Comparison of ENCODE assay signal across 17 cellular contexts in the genomic region with DNA sequence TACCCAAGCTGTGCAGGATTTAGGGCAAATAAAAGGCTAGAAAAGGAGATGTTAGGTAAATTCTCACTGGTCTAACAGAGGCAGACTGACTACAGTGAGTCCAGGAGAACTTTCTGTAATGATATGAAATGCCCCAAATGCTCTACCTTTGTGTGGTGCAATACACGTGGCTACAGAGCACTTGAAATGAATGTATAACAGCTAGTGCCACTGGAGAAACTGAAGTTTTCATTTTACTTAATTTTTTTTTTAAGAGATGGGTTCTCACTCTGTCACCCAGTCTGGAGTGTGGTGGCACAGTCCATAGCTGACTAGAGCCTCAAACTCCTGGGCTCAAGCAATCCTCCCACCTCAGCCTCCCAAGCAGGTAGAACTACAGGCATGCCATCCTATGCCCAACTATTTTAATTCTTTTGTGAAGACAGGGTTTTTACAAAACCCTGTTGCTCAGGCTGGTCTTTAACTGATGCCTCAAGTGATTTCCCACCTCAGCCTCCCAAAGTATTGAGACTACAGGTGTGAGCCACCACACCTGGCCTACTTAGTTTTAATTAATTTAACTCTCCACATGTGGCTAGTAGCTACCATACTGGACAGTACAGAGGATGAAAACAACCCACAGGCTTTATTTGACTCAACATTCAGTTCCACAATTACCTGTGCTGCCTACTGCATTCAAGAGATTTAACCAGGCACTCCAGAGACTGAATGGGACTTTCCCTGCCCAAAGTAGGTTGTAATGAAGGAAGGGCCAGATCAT.
DNase-seq lines count a peak whose midpoint lies in the region; ATAC-seq and TF ChIP-seq lines count a peak whose summit lies in the region.
"Had no signal": no experiment of that assay in that cellular context is flagged by ENCODE, and none has a peak within 500 bp of the region (broad histone marks: within the 10 kb centered on the region; RNA-seq: fewer than 3 reads in every experiment).

No MANE protein-coding gene starts in this region.

- no peaks in the 10 kb centered on the region for H3K4me1 ChIP-seq in smooth muscle cell (ENCODE audit: low read depth)

- H3F3A ChIP-seq in smooth muscle cell (ENCODE audit: low read depth), result no peaks in the 10 kb centered on the region

- WGBS in smooth muscle cell (ENCODE audit: low lambda C conversion rate), result 90% methylated on average over 1 of the region's 1 CpG

- H3K4me3 ChIP-seq in smooth muscle cell, result no peak overlapping the region
- H3K4me3 ChIP-seq: BLaER1 treated with 17β-estradiol and CSF1 and Interleukin-3, amounts not matched to agents 10 nM and 100 nM; lung; psoas muscle had no signal

- peak; percentile 74 for ATAC-seq in HG02610 (IDR thresholded peaks at IDR 0.05; ENCODE audit: unreplicated experiment)
- ATAC-seq: natural killer cell, psoas muscle had no signal

- no peaks in the 10 kb centered on the region for H3K9me3 ChIP-seq in smooth muscle cell (replicated peaks; ENCODE audit: low read depth)
- H3K9me3 ChIP-seq: BLaER1 treated with 17β-estradiol and CSF1 and Interleukin-3, amounts not matched to agents 10 nM and 100 nM; psoas muscle had no signal

- H3K27ac ChIP-seq in smooth muscle cell (ENCODE audit: low read depth), result no peak overlapping the region
- H3K27ac ChIP-seq: BLaER1 treated with 17β-estradiol and CSF1 and Interleukin-3, amounts not matched to agents 10 nM and 100 nM; psoas muscle had no signal

- CTCF ChIA-PET in GM10248 (lab: Yijun Ruan, JAX), result interaction anchor here (1.0 kb wide), 1 partner anchor 440 kb away, joined by 3 read pairs; the partner anchor contains the start of gene ACBD4

- POLR2A ChIA-PET in GM10248 (lab: Yijun Ruan, JAX), result no interaction called here

- no peak overlapping the region for H2AFZ ChIP-seq in smooth muscle cell (ENCODE audit: low read depth)

- H3K27me3 ChIP-seq in smooth muscle cell (ENCODE audit: low read depth), result no peaks in the 10 kb centered on the region
- H3K27me3 ChIP-seq: BLaER1 treated with 17β-estradiol and CSF1 and Interleukin-3, amounts not matched to agents 10 nM and 100 nM had no signal

- DNase-seq in GM10248 (ENCODE audit: extremely low spot score) (peak; percentile 52), cerebellar cortex (ENCODE audit: low spot score) (peak; percentile 8), smooth muscle cell (lab: John Stamatoyannopoulos, UW; ENCODE audit: unreplicated experiment) (no peak), NCI-H2107 (lab: John Stamatoyannopoulos, UW) (no peak), NCI-H526 treated with DMSO at 0.1 percent for 48 hours (lab: John Stamatoyannopoulos, UW) (no peak)
- no peak for DNase-seq in stimulated activated CD4-positive, alpha-beta T cell treated with anti-CD3 and anti-CD28 coated beads, Interleukin-1b, Interleukin-23, amount 100 ng/mL, for 48 hours
- DNase-seq: activated CD4-positive, alpha-beta T cell treated with anti-CD3 and anti-CD28 coated beads, Interleukin-2, amount 50 U/mL, for 1 hour; activated T-cell treated with anti-CD3 and anti-CD28 coated beads, Interleukin-2, amount 50 U/mL, for 1 hour; natural killer cell; NCI-H1417 treated with DMSO at 0.1 percent for 48 hours; NCI-H510A treated with DMSO at 0.1 percent for 48 hours; psoas muscle; SHP77; stimulated activated CD4-positive, alpha-beta T cell treated with anti-CD3 and anti-CD28 coated beads, Interleukin-12 subunit alpha, Interleukin-12 subunit beta, amount 100 ng/mL, for 4 hours had no signal

- H3K4me2 ChIP-seq in smooth muscle cell, result peak overlapping the region; percentile 12
- H3K4me2 ChIP-seq: BLaER1 treated with 17β-estradiol and CSF1 and Interleukin-3, amounts not matched to agents 10 nM and 100 nM had no signal

- H3K36me3 ChIP-seq in smooth muscle cell (ENCODE audit: low read depth), result no peaks in the 10 kb centered on the region

- H4K20me1 ChIP-seq in smooth muscle cell (ENCODE audit: low read depth), result peaks cover 64% of the 10 kb centered on the region

- no peak overlapping the region for H3K9ac ChIP-seq in smooth muscle cell (ENCODE audit: low read depth)
- H3K9ac ChIP-seq: BLaER1 treated with 17β-estradiol and CSF1 and Interleukin-3, amounts not matched to agents 10 nM and 100 nM had no signal

- peaks cover 45% of the 10 kb centered on the region for H3K79me2 ChIP-seq in smooth muscle cell (ENCODE audit: low read depth)

- no peak for TF ChIP-seq CTCF in GM10248 (IDR thresholded peaks at IDR 0.05; ENCODE audit: control extremely low read depth, extremely low read depth, low read depth, missing control alignments)
- TF ChIP-seq CTCF in smooth muscle cell (IDR thresholded peaks at IDR 0.05; ENCODE audit: borderline replicate concordance, insufficient read depth, poor library complexity, severe bottlenecking), result no peak

Comparison
In these comparisons a context has a peak if more than half of its experiments do, and no peak if none do; other contexts are left out.
1. DNase-seq: peak in GM10248 (single experiment) and cerebellar cortex (single experiment); none in smooth muscle cell (single experiment), NCI-H2107 (single experiment), NCI-H526 treated with DMSO at 0.1 percent for 48 hours (single experiment) and stimulated activated CD4-positive, alpha-beta T cell treated with anti-CD3 and anti-CD28 coated beads, Interleukin-1b, Interleukin-23, amount 100 ng/mL, for 48 hours (single experiment).